ENCODE assay signal across 16 cellular contexts in genomic region chr6:168017629-168018028, GRCh38. TPM values are rescaled to one million over a fixed set of nuclear protein-coding genes. Genes with fewer than 3 reads are reported as not detected.
DNase-seq lines count a peak whose midpoint lies in the region; TF ChIP-seq lines count a peak whose summit lies in the region.
"Had no signal": no experiment of that assay in that cellular context is flagged by ENCODE, and none has a peak within 500 bp of the region (broad histone marks: within the 10 kb centered on the region; RNA-seq: fewer than 3 reads in every experiment).

No MANE protein-coding gene starts in this region.

- H3K27ac ChIP-seq in mesenchymal stem cell (ENCODE audit: low read length, poor library complexity, severe bottlenecking) = no peak overlapping the region
- H3K27ac ChIP-seq: BLaER1 had no signal

- CTCF ChIA-PET in GM10248 (lab: Yijun Ruan, JAX) = no interaction called here

- no peak overlapping the region for H3K23ac ChIP-seq in mesenchymal stem cell (ENCODE audit: low read length in 2 of 2)

- no peaks in the 10 kb centered on the region for H3K79me1 ChIP-seq in mesenchymal stem cell (replicated peaks; ENCODE audit: low read length, poor library complexity, severe bottlenecking)

- H3K4me2 ChIP-seq in mesenchymal stem cell (ENCODE audit: low read length, poor library complexity, severe bottlenecking) = no peak overlapping the region
- H3K4me2 ChIP-seq: BLaER1 had no signal

- H2BK5ac ChIP-seq in mesenchymal stem cell (ENCODE audit: low read depth, low read length, poor library complexity, severe bottlenecking) = no peak overlapping the region

- peaks cover 0 to 19% of the 10 kb centered on the region in 2 experiments for H3K27me3 ChIP-seq in mesenchymal stem cell (ENCODE audit: control insufficient read depth in 1 of 2, insufficient read depth in 1 of 2, low read length in 2 of 2)
- H3K27me3 ChIP-seq: BLaER1 had no signal

- H3K4me3 ChIP-seq in fibroblast of villous mesenchyme (ENCODE audit: low read depth, low read length) = no peak overlapping the region
- no peak overlapping the region for H3K4me3 ChIP-seq in mesenchymal stem cell (ENCODE audit: insufficient read depth in 1 of 2, low read depth in 1 of 2, low read length in 2 of 2)
- H3K4me3 ChIP-seq: BLaER1 had no signal

- TF ChIP-seq CTCF in fibroblast of villous mesenchyme (IDR thresholded peaks at IDR 0.05; ENCODE audit: insufficient read depth, low read depth, low read length) (no peak), GM10248 (IDR thresholded peaks at IDR 0.05; ENCODE audit: control extremely low read depth, extremely low read depth, low read depth, missing control alignments) (no peak)

- DNase-seq in NCI-H748 (lab: John Stamatoyannopoulos, UW; ENCODE audit: unreplicated experiment) (peak; percentile 35), NCI-H748 treated with DMSO at 0.1 percent for 48 hours (lab: John Stamatoyannopoulos, UW) (no peak), fibroblast of villous mesenchyme (ENCODE audit: low read depth) (peak; percentile 34), mesenchymal stem cell (peak; percentile 55), ureter (ENCODE audit: low spot score) (peak; percentile 42), GM10248 (ENCODE audit: extremely low spot score) (no peak), midbrain (lab: John Stamatoyannopoulos, UW) (no peak), kidney glomerular epithelial cell (lab: John Stamatoyannopoulos, UW) (no peak)
- DNase-seq: 8988T, DMS 273 treated with DMSO at 0.1 percent for 48 hours, EL, NCI-H1105 treated with DMSO at 0.1 percent for 48 hours, NCI-H187, NCI-H524 treated with DMSO at 0.1 percent for 48 hours, PC-3 had no signal

- H2BK120ac ChIP-seq in mesenchymal stem cell (ENCODE audit: low read depth, low read length) = no peak overlapping the region

- peak overlapping the region in 1 of 2 experiments; percentile 26 for H2BK12ac ChIP-seq in mesenchymal stem cell (ENCODE audit: low read length in 2 of 2)

- no peak overlapping the region for H4K8ac ChIP-seq in mesenchymal stem cell (ENCODE audit: low read length)

- no peak overlapping the region for H2AK5ac ChIP-seq in mesenchymal stem cell (ENCODE audit: low read length, severe bottlenecking)

- no peak overlapping the region for H3K14ac ChIP-seq in mesenchymal stem cell (ENCODE audit: low read length in 2 of 2)

- no peak overlapping the region for H3K9ac ChIP-seq in mesenchymal stem cell (ENCODE audit: low read length)
- H3K9ac ChIP-seq: BLaER1 had no signal

- POLR2A ChIA-PET in GM10248 (lab: Yijun Ruan, JAX) = no interaction called here

- WGBS in mesenchymal stem cell = 40% methylated on average over 8 of the region's 11 CpGs

- peak overlapping the region in 1 of 2 experiments; percentile 5 for H3K18ac ChIP-seq in mesenchymal stem cell (ENCODE audit: low read depth in 1 of 2, low read length in 2 of 2)

- no peaks in the 10 kb centered on the region for H3K36me3 ChIP-seq in mesenchymal stem cell (ENCODE audit: control insufficient read depth in 1 of 2, insufficient read depth in 2 of 2, low read depth in 1 of 2, low read length in 2 of 2)
- H3K36me3 ChIP-seq: BLaER1 had no signal

- H3K9me3 ChIP-seq in mesenchymal stem cell (ENCODE audit: control insufficient read depth, low read length) = peaks cover 36% of the 10 kb centered on the region

- no peak overlapping the region for H3K4ac ChIP-seq in mesenchymal stem cell (ENCODE audit: low read depth in 1 of 2, low read length in 2 of 2)

- H2AFZ ChIP-seq in mesenchymal stem cell (ENCODE audit: low read depth, low read length) = no peak overlapping the region

- no peak overlapping the region for H4K91ac ChIP-seq in mesenchymal stem cell (ENCODE audit: low read length)

- no peaks in the 10 kb centered on the region for H3K4me1 ChIP-seq in mesenchymal stem cell (ENCODE audit: control insufficient read depth, insufficient read depth, low read depth, low read length)

- H2BK15ac ChIP-seq in mesenchymal stem cell (ENCODE audit: low read depth, poor library complexity, severe bottlenecking) = no peak overlapping the region

RNA-seq across cellular contexts. Expression of gene KIF25, which starts 20.2 kb away (rescaled TPM):
- total RNA-seq in fibroblast of villous mesenchyme (under 0.01 TPM in 1 of 2 replicates, not detected in the other), ureter (not detected)
- 0.40 TPM for polyA plus RNA-seq in mesenchymal stem cell (2013, experiment 1 of 2)
- polyA plus RNA-seq in mesenchymal stem cell (2013, experiment 2 of 2) = 0.63 TPM
- total RNA-seq: PC-3 had no signal

Comparison
In these comparisons a context has a peak if more than half of its experiments do, and no peak if none do; other contexts are left out.
1. DNase-seq: peak in NCI-H748 (single experiment), fibroblast of villous mesenchyme (single experiment), mesenchymal stem cell (single experiment) and ureter (single experiment); none in NCI-H748 treated with DMSO at 0.1 percent for 48 hours (single experiment), GM10248 (single experiment), midbrain (single experiment) and kidney glomerular epithelial cell (single experiment).